Comparison of ENCODE assay signal across 13 cellular contexts in genomic region chr21:36235058-36235582, GRCh38.
DNase-seq lines count a peak whose midpoint lies in the region; ATAC-seq and TF ChIP-seq lines count a peak whose summit lies in the region.
"Had no signal": no experiment of that assay in that cellular context is flagged by ENCODE, and none has a peak within 500 bp of the region (broad histone marks: within the 10 kb centered on the region; RNA-seq: fewer than 3 reads in every experiment).

No MANE protein-coding gene starts in this region.

- peaks cover 18 to 24% of the 10 kb centered on the region in 2 experiments for H3K36me3 ChIP-seq in trophoblast cell (ENCODE audit: control insufficient read depth in 1 of 2, insufficient read depth in 2 of 2, low read length in 2 of 2)

- H4K91ac ChIP-seq in H9 (ENCODE audit: insufficient read length, low read depth, low read length) (no peak overlapping the region), trophoblast cell (ENCODE audit: low read depth, low read length) (no peak overlapping the region)

- peak overlapping the region; percentile 40 to 58 (median 55); a peak in 2 of 7 replicates for H3K27ac Mint-ChIP-seq in H9
- H3K27ac Mint-ChIP-seq: activated T-helper 2 cell treated with anti-CD3 and anti-CD28 coated beads, Interferon-gamma antibody, Interleukin-2, Interleukin-4, amounts not matched to agents 10 μg/mL and 5 μg/mL and 100 μg/mL, durations not matched to agents 14 hours and 24 hours and 36 hours had no signal

- H3K4me1 ChIP-seq in H9 (ENCODE audit: insufficient read depth, low read length): no peaks in the 10 kb centered on the region
- H3K4me1 ChIP-seq in trophoblast cell (ENCODE audit: control insufficient read depth in 1 of 2, insufficient read depth in 2 of 2, low read length in 2 of 2): peaks cover 16 to 28% of the 10 kb centered on the region in 2 experiments
- H3K4me1 ChIP-seq in foreskin keratinocyte: no peaks in the 10 kb centered on the region

- H3K4me1 Mint-ChIP-seq in H9: peaks cover 4 to 8% of the 10 kb centered on the region in 2 experiments; a peak in 2 of 4 replicates

- H2AFZ ChIP-seq in H9 (ENCODE audit: low read length): no peak overlapping the region
- no peak overlapping the region for H2AFZ ChIP-seq in trophoblast cell (ENCODE audit: insufficient read depth, low read length, poor library complexity)

- TF ChIP-seq CTCF in H9 (conservative IDR thresholded peaks at IDR 0.05) (no peak), foreskin keratinocyte (conservative IDR thresholded peaks at IDR 0.05) (no peak)

- H3K9ac ChIP-seq in H9 (ENCODE audit: extremely low read depth, insufficient read length, low read length) (no peak overlapping the region), trophoblast cell (ENCODE audit: low read length) (no peak overlapping the region)

- no peak overlapping the region for H2AK5ac ChIP-seq in H9 (ENCODE audit: insufficient read length, low read length)
- H2AK5ac ChIP-seq in trophoblast cell (ENCODE audit: low read length): no peak overlapping the region

- no peaks in the 10 kb centered on the region for H3K27me3 Mint-ChIP-seq in H9 (ENCODE audit: low read depth)

- no peak overlapping the region for H4K5ac ChIP-seq in H9 (ENCODE audit: insufficient read length, low read depth, low read length)

- H3K27me3 ChIP-seq in H9 (ENCODE audit: insufficient read depth, low read length): no peaks in the 10 kb centered on the region
- H3K27me3 ChIP-seq in trophoblast cell (ENCODE audit: insufficient read depth, low read length): no peaks in the 10 kb centered on the region
- H3K27me3 ChIP-seq in foreskin keratinocyte: no peaks in the 10 kb centered on the region

- H4K12ac ChIP-seq in trophoblast cell (ENCODE audit: low read depth, low read length): no peak overlapping the region

- no peak overlapping the region for H3K4ac ChIP-seq in H9 (ENCODE audit: low read depth, low read length)
- no peak overlapping the region for H3K4ac ChIP-seq in trophoblast cell (ENCODE audit: low read depth, low read length)

- H3K79me2 ChIP-seq in H9 (ENCODE audit: insufficient read depth, low read length): no peaks in the 10 kb centered on the region
- no peaks in the 10 kb centered on the region for H3K79me2 ChIP-seq in trophoblast cell (ENCODE audit: control insufficient read depth, insufficient read depth, low read length, poor library complexity)

- H2BK120ac ChIP-seq in H9 (ENCODE audit: low read depth, low read length, poor library complexity, severe bottlenecking) (no peak overlapping the region), trophoblast cell (ENCODE audit: insufficient read depth, low read length, poor library complexity) (peak overlapping the region; percentile 53)

- H3K36me3 Mint-ChIP-seq in H9 (ENCODE audit: insufficient read depth in 1 of 3, low read depth in 3 of 3): peaks cover 0 to 10% (median 5%) of the 10 kb centered on the region in 3 experiments; a peak in 3 of 7 replicates

- H3K4me2 ChIP-seq in H9 (ENCODE audit: insufficient read depth, insufficient read length, low read length) (no peak overlapping the region), trophoblast cell (ENCODE audit: low read length) (no peak overlapping the region)

- no peaks in the 10 kb centered on the region for H4K20me1 ChIP-seq in H9 (ENCODE audit: control insufficient read depth, insufficient read depth, insufficient read length)

- H3K23me2 ChIP-seq in H9 (ENCODE audit: insufficient read length, low read depth, low read length, poor library complexity, severe bottlenecking): no peaks in the 10 kb centered on the region

- no peak overlapping the region for H3K23ac ChIP-seq in H9 (ENCODE audit: insufficient read length, low read depth, low read length)
- H3K23ac ChIP-seq in trophoblast cell (ENCODE audit: low read length): no peak overlapping the region

- H4K8ac ChIP-seq in H9 (replicated peaks; ENCODE audit: insufficient read length, low read depth, low read length) (no peak overlapping the region), trophoblast cell (ENCODE audit: low read depth, low read length) (no peak overlapping the region)

- no peak overlapping the region for H3K4me3 Mint-ChIP-seq in H9

- WGBS in H9 (ENCODE audit: extremely low coverage, insufficient read length, low lambda C conversion rate): no CpG with 5 or more reads among the region's 8 CpGs
- WGBS in trophoblast cell (ENCODE audit: extremely low coverage, insufficient coverage, insufficient read length): no CpG with 5 or more reads among the region's 8 CpGs

- H3K18ac ChIP-seq in H9 (ENCODE audit: insufficient read length, low read depth, low read length): no peak overlapping the region
- no peak overlapping the region for H3K18ac ChIP-seq in trophoblast cell (ENCODE audit: low read length)

- H3T11ph ChIP-seq in H9 (ENCODE audit: low read length): no peak overlapping the region

- H3K14ac ChIP-seq in H9 (ENCODE audit: insufficient read depth, low read length): no peak overlapping the region
- no peak overlapping the region for H3K14ac ChIP-seq in trophoblast cell (ENCODE audit: low read length)

- H3K27ac ChIP-seq in H9 (ENCODE audit: insufficient read length, low read depth, low read length) (no peak overlapping the region), trophoblast cell (ENCODE audit: low read depth, low read length) (peak overlapping the region; percentile 81), foreskin keratinocyte (no peak overlapping the region)

- H2BK5ac ChIP-seq in H9 (ENCODE audit: insufficient read length, low read length): no peak overlapping the region
- H2BK5ac ChIP-seq in trophoblast cell (ENCODE audit: low read depth, low read length, poor library complexity): no peak overlapping the region

- no peak overlapping the region for H2BK20ac ChIP-seq in H9 (ENCODE audit: low read depth, low read length, poor library complexity, severe bottlenecking)

- DNase-seq in H9 (no peak), amniotic epithelial cell (ENCODE audit: low read depth) (peak; percentile 93), hepatic stellate cell (ENCODE audit: low spot score) (peak; percentile 17), trophoblast cell (peak; percentile 92 to 95), foreskin keratinocyte (no peak), cerebellum (ENCODE audit: low spot score) (no peak), foreskin melanocyte (no peak)
- DNase-seq: activated CD8-positive, alpha-beta memory T cell treated with anti-CD3 and anti-CD28 coated beads for 24 hours; GDM1; HCEC 1CT; NCI-H69 had no signal

- H2BK12ac ChIP-seq in H9 (ENCODE audit: insufficient read length, low read depth, low read length) (no peak overlapping the region), trophoblast cell (ENCODE audit: low read length) (no peak overlapping the region)

- no peak overlapping the region for H2BK15ac ChIP-seq in H9 (ENCODE audit: low read depth, low read length)

- no peaks in the 10 kb centered on the region; a peak in 1 of 5 replicates for H3K9me3 Mint-ChIP-seq in H9
- H3K9me3 Mint-ChIP-seq: activated T-helper 2 cell treated with anti-CD3 and anti-CD28 coated beads, Interferon-gamma antibody, Interleukin-2, Interleukin-4, amounts not matched to agents 10 μg/mL and 5 μg/mL and 100 μg/mL, durations not matched to agents 14 hours and 24 hours and 36 hours had no signal

- H3K79me1 ChIP-seq in H9 (ENCODE audit: insufficient read depth, low read depth, low read length, poor library complexity, severe bottlenecking): no peaks in the 10 kb centered on the region
- peaks cover 28% of the 10 kb centered on the region for H3K79me1 ChIP-seq in trophoblast cell (ENCODE audit: low read length)

- no peak overlapping the region for H3K4me3 ChIP-seq in trophoblast cell (ENCODE audit: low read depth, low read length)

- no peak overlapping the region for H3K56ac ChIP-seq in H9 (ENCODE audit: insufficient read length, low read depth, low read length)

- no peak for ATAC-seq in GM19455 (IDR thresholded peaks at IDR 0.05; ENCODE audit: unreplicated experiment)
- no peak for ATAC-seq in foreskin keratinocyte

- H3K9me3 ChIP-seq in H9 (ENCODE audit: control insufficient read depth, low read depth, low read length) (no peaks in the 10 kb centered on the region), trophoblast cell (ENCODE audit: insufficient read depth, low read depth, low read length) (peaks cover 2% of the 10 kb centered on the region)

Comparison
In these comparisons a context has a peak if more than half of its experiments do, and no peak if none do; other contexts are left out.
1. DNase-seq: peak in amniotic epithelial cell (single experiment), hepatic stellate cell (single experiment) and trophoblast cell (2 of 2); none in H9 (single experiment), foreskin keratinocyte (0 of 2), cerebellum (single experiment) and foreskin melanocyte (single experiment).